17 cellular contexts compared by ENCODE assay signal in genomic region chr6:166715065-166715464, GRCh38.
DNase-seq lines count a peak whose midpoint lies in the region; ATAC-seq and TF ChIP-seq lines count a peak whose summit lies in the region.
"Had no signal": no experiment of that assay in that cellular context is flagged by ENCODE, and none has a peak within 500 bp of the region (broad histone marks: within the 10 kb centered on the region; RNA-seq: fewer than 3 reads in every experiment).

No MANE protein-coding gene starts in this region.

- POLR2A ChIA-PET in CD4-positive, alpha-beta T cell (lab: Charles Lee): no interaction called here

- intact Hi-C loops in CD4-positive, alpha-beta T cell (cut with DNase I, micrococcal nuclease): no loop called here

- DNase-seq in Ammon's horn (ENCODE audit: low spot score) (peak; percentile 62), WERI-Rb-1 (no peak), iPS-NIHi11 (ENCODE audit: low spot score) (peak; percentile 64), neuronal stem cell (ENCODE audit: low spot score) (no peak), left lobe of liver (ENCODE audit: low spot score) (no peak), mesenteric fat pad (ENCODE audit: low spot score) (no peak), NCI-H1417 treated with DMSO at 0.1 percent for 48 hours (lab: John Stamatoyannopoulos, UW) (no peak)
- no peak for DNase-seq in CD4-positive, alpha-beta T cell
- DNase-seq: Caco-2, DMS53, MM.1S, NCI-H1105, NCI-H1930, NCI-H510A treated with DMSO at 0.1 percent for 48 hours, Right ventricle myocardium superior had no signal

- no peak overlapping the region for H2BK15ac ChIP-seq in neuronal stem cell (ENCODE audit: low read length)

- peaks cover 6% of the 10 kb centered on the region for H3K9me3 Mint-ChIP-seq in CD4-positive, alpha-beta T cell

- no peak overlapping the region for H2BK120ac ChIP-seq in neuronal stem cell (ENCODE audit: low read depth, low read length)

- H2AK5ac ChIP-seq in neuronal stem cell (ENCODE audit: low read depth, low read length): no peak overlapping the region

- no peak overlapping the region for H3K27ac ChIP-seq in WERI-Rb-1
- H3K27ac ChIP-seq in neuronal stem cell (replicated peaks; ENCODE audit: low read length): no peak overlapping the region
- no peak overlapping the region for H3K27ac ChIP-seq in CD4-positive, alpha-beta T cell (ENCODE audit: low read depth, low read length)
- H3K27ac ChIP-seq: C4-2B had no signal

- no peak overlapping the region for H3K4me2 ChIP-seq in neuronal stem cell (ENCODE audit: insufficient read depth, low read length, poor library complexity, severe bottlenecking)

- H2BK5ac ChIP-seq in neuronal stem cell (ENCODE audit: low read length): no peak overlapping the region

- H3K4me1 ChIP-seq in neuronal stem cell (ENCODE audit: control insufficient read depth in 2 of 2, insufficient read depth in 1 of 2, low read depth in 1 of 2, low read length in 2 of 2): no peaks in the 10 kb centered on the region
- H3K4me1 ChIP-seq: Caco-2 had no signal

- CTCF ChIA-PET in CD4-positive, alpha-beta T cell (lab: Charles Lee): no interaction called here

- peak overlapping the region; percentile 29 for H3K18ac ChIP-seq in neuronal stem cell (ENCODE audit: low read length)

- H2AFZ ChIP-seq in neuronal stem cell (ENCODE audit: low read length): no peak overlapping the region

- no peaks in the 10 kb centered on the region for H3K4me1 Mint-ChIP-seq in CD4-positive, alpha-beta T cell (ENCODE audit: low read depth)

- no peak overlapping the region for H3K14ac ChIP-seq in neuronal stem cell (ENCODE audit: low read length)

- 0 out of 2 replicates have a peak, but pooled peaks have one; percentile 19 for TF ChIP-seq CTCF in WERI-Rb-1 (IDR thresholded peaks at IDR 0.05; ENCODE audit: low read depth, low read length)
- no peak for TF ChIP-seq CTCF in CD4-positive, alpha-beta T cell (IDR thresholded peaks at IDR 0.05)

- ATAC-seq in left lobe of liver: no peak
- no peak for ATAC-seq in CD4-positive, alpha-beta T cell (ENCODE audit: poor library complexity)
- ATAC-seq: Panc1 had no signal

- H3K36me3 ChIP-seq in WERI-Rb-1 (no peaks in the 10 kb centered on the region), neuronal stem cell (replicated peaks in 1 of 2; ENCODE audit: control insufficient read depth in 2 of 2, insufficient read depth in 2 of 2, low read length in 2 of 2) (no peaks in the 10 kb centered on the region)

- peak overlapping the region; percentile 30 for H3K23ac ChIP-seq in neuronal stem cell (ENCODE audit: low read depth, low read length, poor library complexity)

- H3K9me3 ChIP-seq in WERI-Rb-1 (ENCODE audit: severe bottlenecking): no peaks in the 10 kb centered on the region
- peaks cover 2 to 7% of the 10 kb centered on the region in 2 donors for H3K9me3 ChIP-seq in neuronal stem cell (replicated peaks in 1 of 2; ENCODE audit: control insufficient read depth in 2 of 2, insufficient read depth in 1 of 2, low read depth in 1 of 2, low read length in 2 of 2)
- H3K9me3 ChIP-seq in CD4-positive, alpha-beta T cell (ENCODE audit: control insufficient read depth, low read length): peaks cover 5% of the 10 kb centered on the region
- H3K9me3 ChIP-seq: Caco-2 had no signal

- no peaks in the 10 kb centered on the region for H3K27me3 Mint-ChIP-seq in CD4-positive, alpha-beta T cell

- H3K27ac Mint-ChIP-seq in CD4-positive, alpha-beta T cell: no peak overlapping the region

- no peaks in the 10 kb centered on the region for H3K36me3 Mint-ChIP-seq in CD4-positive, alpha-beta T cell (ENCODE audit: low read depth)

- peak overlapping the region; percentile 3 for H3K9ac ChIP-seq in neuronal stem cell (ENCODE audit: low read depth, low read length, poor library complexity)

- H3K4me3 Mint-ChIP-seq in CD4-positive, alpha-beta T cell: no peak overlapping the region

- no peak overlapping the region for H4K8ac ChIP-seq in neuronal stem cell (ENCODE audit: low read depth, low read length)

- H3K27me3 ChIP-seq in WERI-Rb-1 (ENCODE audit: insufficient read depth, low read depth, severe bottlenecking) (no peaks in the 10 kb centered on the region), neuronal stem cell (ENCODE audit: control insufficient read depth in 3 of 3, insufficient read depth in 3 of 3, low read depth in 1 of 3, low read length in 3 of 3) (no peaks in the 10 kb centered on the region)
- H3K27me3 ChIP-seq in CD4-positive, alpha-beta T cell (ENCODE audit: control insufficient read depth, insufficient read depth, low read length): no peaks in the 10 kb centered on the region

- H2BK12ac ChIP-seq in neuronal stem cell (ENCODE audit: low read length): no peak overlapping the region

- no peak overlapping the region for H4K91ac ChIP-seq in neuronal stem cell (ENCODE audit: low read depth, low read length, poor library complexity)

- no peaks in the 10 kb centered on the region for H3K79me1 ChIP-seq in neuronal stem cell (ENCODE audit: low read depth, low read length)

- WGBS in neuronal stem cell (ENCODE audit: extremely low coverage in 2 of 2, insufficient read length in 2 of 2, insufficient replicate concordance in 1 of 2), 2 donors: no CpG with 5 or more reads among the region's 7 CpGs

- no peak overlapping the region for H3K4ac ChIP-seq in neuronal stem cell (ENCODE audit: low read length)

- H3K4me3 ChIP-seq in WERI-Rb-1 (ENCODE audit: low read depth, low read length) (no peak overlapping the region), neuronal stem cell (ENCODE audit: low read length in 2 of 2) (no peak overlapping the region)

Comparison
In these comparisons a context has a peak if more than half of its experiments do, and no peak if none do; other contexts are left out.
1. DNase-seq: peak in Ammon's horn (single experiment) and iPS-NIHi11 (single experiment); none in WERI-Rb-1 (single experiment), neuronal stem cell (single experiment), left lobe of liver (single experiment), mesenteric fat pad (single experiment), NCI-H1417 treated with DMSO at 0.1 percent for 48 hours (single experiment) and CD4-positive, alpha-beta T cell (0 of 10).